ENCODE assay signal across 13 cellular contexts in the genomic region with DNA sequence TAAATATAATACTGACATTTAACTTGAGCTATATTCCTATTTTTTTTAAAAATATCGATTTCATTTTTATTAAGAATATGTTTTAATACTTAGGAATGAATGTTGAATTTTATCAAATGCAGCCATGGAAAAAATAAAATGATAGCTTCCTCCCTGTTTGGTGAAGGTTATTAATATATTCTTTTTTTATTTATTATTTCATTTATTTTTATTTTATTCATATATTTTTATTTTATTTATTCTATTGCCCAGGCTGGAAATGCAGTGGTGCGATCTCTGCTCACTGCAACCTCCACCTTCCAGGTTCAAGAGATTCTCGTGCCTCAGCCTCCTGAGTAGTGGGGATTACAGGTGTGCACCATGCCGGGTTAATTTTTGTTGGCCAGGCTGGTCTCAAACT.
"Had no signal": no experiment of that assay in that cellular context is flagged by ENCODE, and none has a peak within 500 bp of the region (broad histone marks: within the 10 kb centered on the region; RNA-seq: fewer than 3 reads in every experiment).

No MANE protein-coding gene starts in this region.

- H3K36me3 ChIP-seq: colonic mucosa, neural progenitor cell had no signal

- H3K27ac ChIP-seq: colonic mucosa, neural progenitor cell, testis, VCaP had no signal

- H2AFZ ChIP-seq: neural progenitor cell had no signal

- H3K9me3 Mint-ChIP-seq: activated naive CD8-positive, alpha-beta T cell treated with anti-CD3 and anti-CD28 coated beads, Interleukin-2, amount 50 U/mL, for 24 hours; neural progenitor cell; stimulated activated naive CD8-positive, alpha-beta T cell treated with anti-CD3 and anti-CD28 coated beads, Interleukin-15, amount 100 ng/mL, for 72 hours had no signal

- DNase-seq: activated CD4-positive, alpha-beta T cell treated with anti-CD3 and anti-CD28 coated beads for 4 hours; activated naive CD4-positive, alpha-beta T cell treated with Interleukin-2 at 50 U/mL for 16 hours; activated naive CD8-positive, alpha-beta T cell treated with anti-CD3 and anti-CD28 coated beads, Interleukin-2, amount 50 U/mL, for 24 hours; caudate nucleus; colonic mucosa; retina; stimulated activated CD4-positive, alpha-beta T cell treated with anti-CD3 and anti-CD28 coated beads, Interleukin-4, amount 100 ng/mL, for 4 hours; stimulated activated naive CD8-positive, alpha-beta T cell treated with anti-CD3 and anti-CD28 coated beads, Interleukin-15, amount 100 ng/mL, for 72 hours; T1000; testis had no signal

- H3K27ac Mint-ChIP-seq: activated naive CD8-positive, alpha-beta T cell treated with anti-CD3 and anti-CD28 coated beads, Interleukin-2, amount 50 U/mL, for 24 hours; neural progenitor cell; stimulated activated naive CD8-positive, alpha-beta T cell treated with anti-CD3 and anti-CD28 coated beads, Interleukin-15, amount 100 ng/mL, for 72 hours had no signal

- H3K36me3 Mint-ChIP-seq: mesothelial cell of epicardium, neural progenitor cell had no signal

- H3K4me1 ChIP-seq: colonic mucosa had no signal

- H3K4me3 ChIP-seq: colonic mucosa, neural progenitor cell, testis had no signal

- H3K4me2 ChIP-seq: neural progenitor cell had no signal

- H3K9ac ChIP-seq: neural progenitor cell had no signal

- H3K27me3 Mint-ChIP-seq: activated naive CD8-positive, alpha-beta T cell treated with anti-CD3 and anti-CD28 coated beads, Interleukin-2, amount 50 U/mL, for 24 hours; stimulated activated naive CD8-positive, alpha-beta T cell treated with anti-CD3 and anti-CD28 coated beads, Interleukin-15, amount 100 ng/mL, for 72 hours had no signal

- H3K4me3 Mint-ChIP-seq: activated naive CD8-positive, alpha-beta T cell treated with anti-CD3 and anti-CD28 coated beads, Interleukin-2, amount 50 U/mL, for 24 hours; mesothelial cell of epicardium; neural progenitor cell; stimulated activated naive CD8-positive, alpha-beta T cell treated with anti-CD3 and anti-CD28 coated beads, Interleukin-15, amount 100 ng/mL, for 72 hours had no signal

- H3K27me3 ChIP-seq: colonic mucosa, neural progenitor cell, testis had no signal

- ATAC-seq: activated naive CD8-positive, alpha-beta T cell treated with anti-CD3 and anti-CD28 coated beads, Interleukin-2, amount 50 U/mL, for 24 hours; stimulated activated naive CD8-positive, alpha-beta T cell treated with anti-CD3 and anti-CD28 coated beads, Interleukin-15, amount 100 ng/mL, for 72 hours had no signal

- H3K9me3 ChIP-seq: colonic mucosa, testis had no signal

- H3K4me1 Mint-ChIP-seq: activated naive CD8-positive, alpha-beta T cell treated with anti-CD3 and anti-CD28 coated beads, Interleukin-2, amount 50 U/mL, for 24 hours; stimulated activated naive CD8-positive, alpha-beta T cell treated with anti-CD3 and anti-CD28 coated beads, Interleukin-15, amount 100 ng/mL, for 72 hours had no signal
